In the genomic region with DNA sequence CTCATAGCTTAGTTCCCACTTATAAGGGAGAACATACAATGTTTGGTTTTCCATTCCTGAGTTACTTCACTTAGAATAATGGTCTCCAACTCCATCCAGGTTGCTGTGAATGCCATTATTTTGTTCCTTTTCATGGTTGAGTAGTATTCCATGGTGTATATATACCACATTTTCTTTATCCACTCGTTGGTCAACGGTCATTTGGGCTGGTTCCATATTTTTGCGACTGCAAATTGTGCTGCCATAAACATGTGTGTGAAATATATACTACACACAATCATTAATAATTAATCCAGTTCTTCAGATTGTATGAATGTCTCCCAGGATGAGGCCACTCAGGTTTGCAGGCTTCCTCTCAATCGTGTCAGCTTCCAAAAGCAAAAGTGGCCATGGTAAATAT, we compare ENCODE assay signal across 1 cellular context. TPM values are rescaled to one million over a fixed set of nuclear protein-coding genes. Genes with fewer than 3 reads are reported as not detected.
"Had no signal": no experiment of that assay in that cellular context is flagged by ENCODE, and none has a peak within 500 bp of the region (broad histone marks: within the 10 kb centered on the region; RNA-seq: fewer than 3 reads in every experiment).

No MANE protein-coding gene starts in this region.

RNA-seq across cellular contexts. Expression of gene ROS1, which starts 42.8 kb away (rescaled TPM):
- total RNA-seq: NCI-H460 had no signal
